8 cellular contexts compared by ENCODE assay signal in genomic region chr12:56188116-56188785, GRCh38. TPM values are rescaled to one million over a fixed set of nuclear protein-coding genes. Genes with fewer than 3 reads are reported as not detected.
DNase-seq lines count a peak whose midpoint lies in the region; ATAC-seq and TF ChIP-seq lines count a peak whose summit lies in the region.

No MANE protein-coding gene starts in this region.

- CTCF ChIA-PET in A673 (lab: Charles Lee), result interaction anchor here (0.5 to 2.3 kb wide), 2 partner anchors 60 to 1934 kb away, joined by 14 to 15 read pairs; partner anchors contain the start of gene ESYT1

- H3K4me3 Mint-ChIP-seq in type B pancreatic cell, result peak overlapping the region; percentile 93

- peak overlapping the region; percentile 83 for H3K4me3 ChIP-seq in A673 (ENCODE audit: low read depth, low read length, poor library complexity, severe bottlenecking)
- H3K4me3 ChIP-seq in astrocyte of the spinal cord (ENCODE audit: low read depth, low read length), result peak overlapping the region; percentile 77
- peak overlapping the region; percentile 85 for H3K4me3 ChIP-seq in lower leg skin (ENCODE audit: low read depth, poor library complexity, severe bottlenecking)

- H3K36me3 ChIP-seq in A673 (ENCODE audit: insufficient read depth, low read length, poor library complexity, severe bottlenecking), result peaks cover 37% of the 10 kb centered on the region

- WGBS in lower leg skin, 2 donors, result 7 to 11% methylated on average over 10 of the region's 10 CpGs

- POLR2A ChIA-PET in A673 (lab: Charles Lee; ENCODE audit: low non-redundant PET), result no interaction called here

- peaks cover 18% of the 10 kb centered on the region for H3K36me3 Mint-ChIP-seq in type B pancreatic cell

- DNase-seq in A673 (ENCODE audit: low spot score) (no peak), astrocyte of the spinal cord (ENCODE audit: low read depth, low spot score) (no peak), lower leg skin (ENCODE audit: low spot score in 2 of 2) (no peak), type B pancreatic cell (ENCODE audit: extremely low spot score, unreplicated experiment) (no peak), NCI-H187 treated with DMSO at 0.1 percent for 48 hours (lab: John Stamatoyannopoulos, UW) (no peak)

- no peaks in the 10 kb centered on the region for H3K9me3 Mint-ChIP-seq in type B pancreatic cell

- BruUV-seq in A673 (replicated peaks; lab: Mats Ljungman, UMichigan), result no TSS peak

- no peak for TF ChIP-seq CTCF in A673 (conservative IDR thresholded peaks at IDR 0.05; ENCODE audit: low read depth, low read length)
- no peak for TF ChIP-seq CTCF in astrocyte of the spinal cord (IDR thresholded peaks at IDR 0.05; ENCODE audit: low read depth, low read length)
- TF ChIP-seq CTCF in lower leg skin (IDR thresholded peaks at IDR 0.05), result no peak
- no peak for TF ChIP-seq CTCF in type B pancreatic cell (conservative IDR thresholded peaks at IDR 0.05)

- no peaks in the 10 kb centered on the region for H3K9me3 ChIP-seq in A673 (ENCODE audit: low read depth, low read length, poor library complexity, severe bottlenecking)

- no peaks in the 10 kb centered on the region for H3K27me3 ChIP-seq in A673 (replicated peaks; ENCODE audit: insufficient read depth, low read depth, low read length, poor library complexity)

- peaks cover 26% of the 10 kb centered on the region for H3K4me1 Mint-ChIP-seq in type B pancreatic cell (ENCODE audit: unreplicated experiment)

- H3K4me1 ChIP-seq in A673 (ENCODE audit: insufficient read depth, low read length, poor library complexity, severe bottlenecking), result peaks cover 13% of the 10 kb centered on the region

- no peak for TF ChIP-seq POLR2A in lower leg skin (IDR thresholded peaks at IDR 0.05)

- H3K27me3 Mint-ChIP-seq in type B pancreatic cell, result peaks cover 7% of the 10 kb centered on the region

- ATAC-seq in HG03025 (IDR thresholded peaks at IDR 0.05; ENCODE audit: low FRiP score, unreplicated experiment), result peak; percentile 8
- ATAC-seq in GM19351 (IDR thresholded peaks at IDR 0.05; ENCODE audit: unreplicated experiment), result no peak
- no peak for ATAC-seq in GM21447 (IDR thresholded peaks at IDR 0.05; ENCODE audit: unreplicated experiment)

- in situ Hi-C loops in astrocyte of the spinal cord (cut with HindIII; ENCODE audit: low sequenced_read_pairs), result no loop called here

- intact Hi-C loops in A673 (cut with micrococcal nuclease; ENCODE audit: unreplicated experiment) (loop anchor here (2.0 to 10.0 kb wide), 3 partner anchors 61 to 143 kb away; partner anchors contain the start of genes RPS26 and ZC3H10), lower leg skin (cut with DNase I; ENCODE audit: low total_unique reads) (loop anchor here (5.0 kb wide), 1 partner anchor 61 kb away; the partner anchor contains the start of gene ESYT1)

- H3K27ac Mint-ChIP-seq in type B pancreatic cell, result peak overlapping the region; percentile 88

- H3K27ac ChIP-seq in A673 (ENCODE audit: low read depth, low read length, poor library complexity, severe bottlenecking), result peak overlapping the region; percentile 82

RNA-seq across cellular contexts. Expression of gene SMARCC2, which starts 1.0 kb away (rescaled TPM):
- total RNA-seq in A673 (2021), result 133 and 140 TPM in 2 replicates
- 10 to 100 TPM; 55.3 to 90.5 (median 63.5) TPM for total RNA-seq in lower leg skin
- total RNA-seq in type B pancreatic cell (ENCODE audit: low replicate concordance), result 92.8 and 147 TPM in 2 replicates

RNA-seq across cellular contexts. Expression of gene MYL6, which starts 30.1 kb away (rescaled TPM):
- 690 and 789 TPM in 2 replicates for total RNA-seq in A673 (2021)
- 1,000 to 10,000 TPM in 1 of 4 donors, 100 to 1,000 TPM in 3; 700 to 1,156 (median 824) TPM for total RNA-seq in lower leg skin
- 1,223 and 1,943 TPM in 2 replicates for total RNA-seq in type B pancreatic cell (ENCODE audit: low replicate concordance)

RNA-seq across cellular contexts. Expression of gene RNF41, which starts 33.5 kb away (rescaled TPM):
- 48.1 and 49.5 TPM in 2 replicates for total RNA-seq in A673 (2021)
- total RNA-seq in lower leg skin, result 10 to 100 TPM; 33.3 to 46.5 (median 42.1) TPM
- 33.7 and 37.7 TPM in 2 replicates for total RNA-seq in type B pancreatic cell (ENCODE audit: low replicate concordance)

RNA-seq across cellular contexts. Expression of gene MYL6B, which starts 35.9 kb away (rescaled TPM):
- total RNA-seq in A673 (2021), result 180 and 181 TPM in 2 replicates
- total RNA-seq in lower leg skin, result 10 to 100 TPM in 3 of 4 donors, 1 to 10 TPM in 1; 9.0 to 40.1 (median 22.5) TPM
- 66.2 and 161 TPM in 2 replicates for total RNA-seq in type B pancreatic cell (ENCODE audit: low replicate concordance)

RNA-seq across cellular contexts. Expression of gene NABP2, which starts 35.9 kb away (rescaled TPM):
- total RNA-seq in A673 (2021) (67.5 and 73.2 TPM in 2 replicates), lower leg skin (10 to 100 TPM in 3 of 4 donors, 1 to 10 TPM in 1; 9.9 to 23.1 (median 17.9) TPM), type B pancreatic cell (ENCODE audit: low replicate concordance) (37.5 and 40.0 TPM in 2 replicates)
